Comparison of ENCODE assay signal across 17 cellular contexts in the genomic region with DNA sequence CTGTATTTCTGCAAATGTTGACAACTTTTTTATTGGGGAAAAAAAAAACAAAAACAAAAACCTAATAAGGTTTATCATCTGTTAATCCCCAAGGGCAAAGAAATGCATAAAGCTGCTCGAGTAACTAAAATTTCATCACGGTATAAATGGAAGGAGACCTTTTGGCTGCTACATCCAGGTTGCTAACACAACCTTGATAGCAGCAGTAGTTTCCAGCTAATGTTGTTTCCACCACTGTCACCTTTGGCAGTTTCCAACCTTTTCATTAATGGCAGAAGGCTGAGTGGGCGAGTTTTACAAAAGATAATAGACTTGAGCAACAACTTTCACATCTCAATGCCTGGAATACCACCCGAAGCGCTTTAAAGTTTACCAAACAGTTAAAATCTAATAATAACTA. TPM values are rescaled to one million over a fixed set of nuclear protein-coding genes. Genes with fewer than 3 reads are reported as not detected.
A peak's percentile ranks its signal among the peaks of the same experiment; 100 is the strongest.
DNase-seq lines count a peak whose midpoint lies in the region; ATAC-seq, FAIRE-seq and TF ChIP-seq lines count a peak whose summit lies in the region.
"Had no signal": no experiment of that assay in that cellular context is flagged by ENCODE, and none has a peak within 500 bp of the region (broad histone marks: within the 10 kb centered on the region; RNA-seq: fewer than 3 reads in every experiment).

No MANE protein-coding gene starts in this region.

- no peaks in the 10 kb centered on the region for H3K9me3 Mint-ChIP-seq in CD8-positive, alpha-beta T cell
- no peaks in the 10 kb centered on the region for H3K9me3 Mint-ChIP-seq in nephron progenitor cell
- H3K9me3 Mint-ChIP-seq: CD4-positive, alpha-beta memory T cell; H9 had no signal

- H3K9me3 ChIP-seq in right atrium auricular region, result no peaks in the 10 kb centered on the region
- no peaks in the 10 kb centered on the region for H3K9me3 ChIP-seq in CD8-positive, alpha-beta T cell (ENCODE audit: low read length)
- H3K9me3 ChIP-seq: Caco-2 had no signal

- CTCF ChIA-PET in CD8-positive, alpha-beta T cell (lab: Charles Lee), result no interaction called here

- no peak for TF ChIP-seq CTCF in right atrium auricular region (IDR thresholded peaks at IDR 0.05)
- TF ChIP-seq CTCF in CD8-positive, alpha-beta T cell (IDR thresholded peaks at IDR 0.05), result no peak
- TF ChIP-seq CTCF in nephron progenitor cell (IDR thresholded peaks at IDR 0.05), result no peak

- no peak overlapping the region for H3K27ac ChIP-seq in right atrium auricular region
- no peak overlapping the region for H3K27ac ChIP-seq in CD8-positive, alpha-beta T cell (ENCODE audit: low read depth, low read length)
- H3K27ac ChIP-seq: GM23248 had no signal

- POLR2A ChIA-PET in CD8-positive, alpha-beta T cell (lab: Charles Lee), result interaction anchor here (0.6 to 1.2 kb wide), 2 partner anchors 8 to 65 kb away, joined by 3 to 4 read pairs; a partner anchor contains a TSS

- H3K36me3 Mint-ChIP-seq in CD8-positive, alpha-beta T cell, result peaks cover 65% of the 10 kb centered on the region
- peaks cover 54% of the 10 kb centered on the region for H3K36me3 Mint-ChIP-seq in nephron progenitor cell (ENCODE audit: low read depth)

- peaks cover 48% of the 10 kb centered on the region for H3K36me3 ChIP-seq in right atrium auricular region
- H3K36me3 ChIP-seq in CD8-positive, alpha-beta T cell (ENCODE audit: insufficient read depth, low read length), result peaks cover 20% of the 10 kb centered on the region

- TF ChIP-seq POLR2A in H54 (IDR thresholded peaks at IDR 0.05; ENCODE audit: low read depth, low read length), result no peak

- H3K4me3 Mint-ChIP-seq in CD8-positive, alpha-beta T cell, result no peak overlapping the region
- no peak overlapping the region for H3K4me3 Mint-ChIP-seq in nephron progenitor cell
- H3K4me3 Mint-ChIP-seq: CD4-positive, alpha-beta memory T cell; H9 had no signal

- H3K27me3 Mint-ChIP-seq in CD8-positive, alpha-beta T cell (ENCODE audit: low read depth), result no peaks in the 10 kb centered on the region
- H3K27me3 Mint-ChIP-seq in nephron progenitor cell (ENCODE audit: low read depth, poor library complexity), result no peaks in the 10 kb centered on the region
- H3K27me3 Mint-ChIP-seq: CD4-positive, alpha-beta memory T cell had no signal

- DNase-seq in Right ventricle myocardium superior (no peak), right atrium auricular region (ENCODE audit: low spot score) (no peak), H54 (ENCODE audit: insufficient read length, low spot score) (no peak), nephron progenitor cell (no peak), T-helper 2 cell (no peak)
- DNase-seq in CD8-positive, alpha-beta T cell, result no peak
- DNase-seq: C1 segment of cervical spinal cord; Caco-2; CD4-positive, alpha-beta memory T cell; DMS153; DND-41; GM23248; H9 had no signal

- H3K27me3 ChIP-seq in right atrium auricular region, result no peaks in the 10 kb centered on the region
- no peaks in the 10 kb centered on the region for H3K27me3 ChIP-seq in CD8-positive, alpha-beta T cell (ENCODE audit: insufficient read depth, low read length)

- peak; percentile 21 for ATAC-seq in Right ventricle myocardium superior (ENCODE audit: poor library complexity)
- ATAC-seq in CD8-positive, alpha-beta T cell, result no peak
- ATAC-seq: HCT116 had no signal

- peaks cover 0 to 11% of the 10 kb centered on the region in 2 donors for H3K4me1 ChIP-seq in right atrium auricular region
- H3K4me1 ChIP-seq in CD8-positive, alpha-beta T cell (ENCODE audit: insufficient read depth, low read length), result peaks cover 20% of the 10 kb centered on the region
- H3K4me1 ChIP-seq: Caco-2 had no signal

- peak; percentile 61 for FAIRE-seq in H54 (lab: Jason Lieb, UNC)
- FAIRE-seq: G401.6, GM12892, H1 had no signal

- intact Hi-C loops in Right ventricle myocardium superior (cut with DNase I), result no loop called here
- intact Hi-C loops in CD8-positive, alpha-beta T cell (cut with DNase I, micrococcal nuclease), result no loop called here

- H3K27ac Mint-ChIP-seq in CD8-positive, alpha-beta T cell, result peak overlapping the region; percentile 7
- peak overlapping the region; percentile 14 for H3K27ac Mint-ChIP-seq in nephron progenitor cell
- H3K27ac Mint-ChIP-seq: CD4-positive, alpha-beta memory T cell; H9 had no signal

- H3K4me1 Mint-ChIP-seq in CD8-positive, alpha-beta T cell (ENCODE audit: low read depth), result peaks cover 35% of the 10 kb centered on the region
- H3K4me1 Mint-ChIP-seq in nephron progenitor cell, result peaks cover 11% of the 10 kb centered on the region
- H3K4me1 Mint-ChIP-seq: H9 had no signal

- H3K4me3 ChIP-seq in right atrium auricular region, result no peak overlapping the region
- H3K4me3 ChIP-seq in CD8-positive, alpha-beta T cell (ENCODE audit: low read depth, low read length), result no peak overlapping the region
- H3K4me3 ChIP-seq: GM23248 had no signal

RNA-seq across cellular contexts. Expression of a gene that starts 8.5 kb away (rescaled TPM):
- 120 TPM for total RNA-seq in Right ventricle myocardium superior
- total RNA-seq in right atrium auricular region, result 10 to 100 TPM; 68.0 to 80.3 TPM
- 10 to 100 TPM; 40.3 to 45.7 TPM for total RNA-seq in CD8-positive, alpha-beta T cell

RNA-seq across cellular contexts. Expression of a gene that starts 33.4 kb away (rescaled TPM):
- 0.40 TPM for total RNA-seq in Right ventricle myocardium superior
- total RNA-seq in right atrium auricular region, result under 1 TPM; 0.51 to 0.56 TPM
- total RNA-seq in CD8-positive, alpha-beta T cell, result under 1 TPM; 0.61 to 0.95 TPM

RNA-seq across cellular contexts. Expression of a gene that starts 54.6 kb away (rescaled TPM):
- 573 TPM for total RNA-seq in Right ventricle myocardium superior
- 100 to 1,000 TPM; 109 to 328 TPM for total RNA-seq in right atrium auricular region
- 10 to 100 TPM; 19.4 to 20.2 TPM for total RNA-seq in CD8-positive, alpha-beta T cell

Comparison
In these comparisons a context has a peak if more than half of its experiments do, and no peak if none do; other contexts are left out.
1. RNA of a gene that starts 54.6 kb away (total RNA-seq): 573 TPM in Right ventricle myocardium superior (single experiment) and 109 to 328 TPM in right atrium auricular region; 19.4 to 20.2 TPM in CD8-positive, alpha-beta T cell; every median in the first group is over 4 times any median in the second.